Comparison of ENCODE assay signal across 19 cellular contexts in genomic region chr1:114457675-114458074, GRCh38. TPM values are rescaled to one million over a fixed set of nuclear protein-coding genes. Genes with fewer than 3 reads are reported as not detected.
DNase-seq lines count a peak whose midpoint lies in the region; ATAC-seq and TF ChIP-seq lines count a peak whose summit lies in the region.
"Had no signal": no experiment of that assay in that cellular context is flagged by ENCODE, and none has a peak within 500 bp of the region (broad histone marks: within the 10 kb centered on the region; RNA-seq: fewer than 3 reads in every experiment).

No MANE protein-coding gene starts in this region.

- 86 to 96% (median 86%) methylated on average over 4 of the region's 4 CpGs for WGBS in psoas muscle, 3 donors

- intact Hi-C loops in Calu3 (cut with micrococcal nuclease; ENCODE audit: unreplicated experiment) (no loop called here), PC-3 (cut with micrococcal nuclease) (no loop called here), psoas muscle (cut with DNase I) (no loop called here)

- H3K9me2 ChIP-seq in PC-3 (replicated peaks; ENCODE audit: low read length): no peaks in the 10 kb centered on the region

- peaks cover 25% of the 10 kb centered on the region for H3K4me1 Mint-ChIP-seq in Calu3 (ENCODE audit: low read depth, unreplicated experiment)

- H3K36me3 ChIP-seq in PC-3 (ENCODE audit: low read depth, low read length) (peaks cover 72% of the 10 kb centered on the region), psoas muscle (ENCODE audit: insufficient read depth in 1 of 2, low read depth in 1 of 2) (peaks cover 5 to 11% of the 10 kb centered on the region in 2 donors)

- no peak for TF ChIP-seq CTCF in Calu3 (IDR thresholded peaks at IDR 0.05; ENCODE audit: unreplicated experiment)
- no peak for TF ChIP-seq CTCF in PC-3 (conservative IDR thresholded peaks at IDR 0.05; ENCODE audit: low read depth, low read length)
- TF ChIP-seq CTCF in fibroblast of villous mesenchyme (IDR thresholded peaks at IDR 0.05; ENCODE audit: insufficient read depth, low read depth, low read length): no peak
- TF ChIP-seq CTCF in psoas muscle (IDR thresholded peaks at IDR 0.05): no peak

- no peaks in the 10 kb centered on the region for H3F3A ChIP-seq in PC-3 (ENCODE audit: low read length, unreplicated experiment)

- H2AFZ ChIP-seq in PC-3 (ENCODE audit: low read length): no peak overlapping the region

- peak overlapping the region; percentile 96 for H3K27ac Mint-ChIP-seq in Calu3 (ENCODE audit: unreplicated experiment)

- POLR2A ChIA-PET in PC-3 (lab: Charles Lee; ENCODE audit: unreplicated experiment): no interaction called here

- peak overlapping the region; percentile 30 for H3K4me3 Mint-ChIP-seq in Calu3 (ENCODE audit: low read depth, unreplicated experiment)
- H3K4me3 Mint-ChIP-seq: activated naive CD8-positive, alpha-beta T cell; B cell; brain had no signal

- DNase-seq in Calu3: no peak
- no peak for DNase-seq in PC-3
- DNase-seq in fibroblast of villous mesenchyme (ENCODE audit: low read depth): peak; percentile 13
- no peak for DNase-seq in psoas muscle
- DNase-seq in activated CD8-positive, alpha-beta memory T cell treated with anti-CD3 and anti-CD28 coated beads, Interleukin-2, amount 50 U/mL, for 4 hours: no peak
- DNase-seq: activated CD4-positive, CD25-positive, alpha-beta regulatory T cell treated with anti-CD3 and anti-CD28 coated beads, Interleukin-2, amount 50 U/mL, for 72 hours; gastrocnemius medialis; NCI-H1694 treated with DMSO at 0.1 percent for 48 hours; NCI-H446; stimulated activated naive B cell treated with anti-CD40 and anti-IgM and Interleukin-4, amounts not matched to agents 10 μg/mL and 1 μg/mL and 100 μg/mL, for 72 hours; T-helper 9 cell had no signal

- H3K27me3 ChIP-seq in PC-3 (ENCODE audit: low read length) (no peaks in the 10 kb centered on the region), psoas muscle (ENCODE audit: insufficient read depth in 3 of 3, low read length in 2 of 3) (no peaks in the 10 kb centered on the region)
- H3K27me3 ChIP-seq: gastrocnemius medialis, right atrium auricular region had no signal

- CTCF ChIA-PET in Calu3 (lab: Charles Lee): no interaction called here
- CTCF ChIA-PET in PC-3 (lab: Charles Lee): no interaction called here

- H3K79me2 ChIP-seq in PC-3 (ENCODE audit: low read length): peaks cover 4% of the 10 kb centered on the region; the same call in 1 of the 2 replicates

- H3K9ac ChIP-seq in PC-3 (ENCODE audit: low read length): no peak overlapping the region

- H3K9me3 Mint-ChIP-seq in Calu3 (ENCODE audit: low read depth, unreplicated experiment): no peaks in the 10 kb centered on the region
- H3K9me3 Mint-ChIP-seq: brain had no signal

- ATAC-seq in PC-3: no peak
- ATAC-seq in psoas muscle: no peak
- ATAC-seq in GM19324 (IDR thresholded peaks at IDR 0.05; ENCODE audit: low FRiP score, unreplicated experiment): no peak
- ATAC-seq in HG03521 (IDR thresholded peaks at IDR 0.05; ENCODE audit: unreplicated experiment): no peak
- ATAC-seq in GM19035 (IDR thresholded peaks at IDR 0.05; ENCODE audit: unreplicated experiment): no peak
- ATAC-seq: gastrocnemius medialis; stimulated activated naive B cell treated with anti-CD40 and anti-IgM and Interleukin-4, amounts not matched to agents 10 μg/mL and 1 μg/mL and 100 μg/mL, for 72 hours had no signal

- no peak overlapping the region for H3K4me3 ChIP-seq in PC-3 (ENCODE audit: low read length)
- H3K4me3 ChIP-seq in fibroblast of villous mesenchyme (ENCODE audit: low read depth, low read length): no peak overlapping the region
- no peak overlapping the region for H3K4me3 ChIP-seq in psoas muscle
- H3K4me3 ChIP-seq: gastrocnemius medialis, right atrium auricular region, thoracic aorta had no signal

- no peaks in the 10 kb centered on the region for H4K20me1 ChIP-seq in PC-3 (ENCODE audit: low read length)

- peaks cover 25% of the 10 kb centered on the region for H3K36me3 Mint-ChIP-seq in Calu3 (ENCODE audit: insufficient read depth, unreplicated experiment)

- H3K9me3 ChIP-seq in PC-3 (ENCODE audit: low read length) (peaks cover 8% of the 10 kb centered on the region; the same call in 1 of the 2 replicates), psoas muscle (no peaks in the 10 kb centered on the region)
- H3K9me3 ChIP-seq: gastrocnemius medialis, right atrium auricular region, thoracic aorta had no signal

- H3K4me2 ChIP-seq in PC-3 (ENCODE audit: low read length): no peak overlapping the region

- no TSS peak for BruUV-seq in Calu3 (replicated peaks; lab: Mats Ljungman, UMichigan)
- BruUV-seq in PC-3 (replicated peaks; lab: Mats Ljungman, UMichigan): no TSS peak

- peaks cover 27% of the 10 kb centered on the region for H3K4me1 ChIP-seq in PC-3 (ENCODE audit: insufficient read depth, low read length)
- H3K4me1 ChIP-seq in psoas muscle: peaks cover 13% of the 10 kb centered on the region

- no peaks in the 10 kb centered on the region for H3K27me3 Mint-ChIP-seq in Calu3 (ENCODE audit: unreplicated experiment)
- H3K27me3 Mint-ChIP-seq: activated naive CD8-positive, alpha-beta T cell; B cell; brain; stimulated activated naive B cell treated with anti-CD40 and anti-IgM and Interleukin-4, amounts not matched to agents 10 μg/mL and 1 μg/mL and 100 μg/mL, for 72 hours had no signal

- peak overlapping the region; percentile 43 for H3K27ac ChIP-seq in PC-3 (ENCODE audit: low read length)
- H3K27ac ChIP-seq in psoas muscle: peak overlapping the region; percentile 1
- H3K27ac ChIP-seq: gastrocnemius medialis, right atrium auricular region, thoracic aorta had no signal

RNA-seq across cellular contexts. Expression of gene TRIM33, which starts 53.3 kb away (rescaled TPM):
- total RNA-seq in Calu3 (2022): 42.0 and 46.8 TPM in 2 replicates
- 28.8 and 36.7 TPM in 2 replicates for total RNA-seq in PC-3 (2014; rRNA removed)
- total RNA-seq in fibroblast of villous mesenchyme: 34.5 and 36.3 TPM in 2 replicates
- total RNA-seq in psoas muscle: 10 to 100 TPM; 15.2 to 22.0 (median 20.6) TPM
- 1 to 10 TPM; 4.6 to 7.2 (median 6.7) TPM for polyA plus RNA-seq in psoas muscle
